Comparison of ENCODE assay signal across 17 cellular contexts in the genomic region with DNA sequence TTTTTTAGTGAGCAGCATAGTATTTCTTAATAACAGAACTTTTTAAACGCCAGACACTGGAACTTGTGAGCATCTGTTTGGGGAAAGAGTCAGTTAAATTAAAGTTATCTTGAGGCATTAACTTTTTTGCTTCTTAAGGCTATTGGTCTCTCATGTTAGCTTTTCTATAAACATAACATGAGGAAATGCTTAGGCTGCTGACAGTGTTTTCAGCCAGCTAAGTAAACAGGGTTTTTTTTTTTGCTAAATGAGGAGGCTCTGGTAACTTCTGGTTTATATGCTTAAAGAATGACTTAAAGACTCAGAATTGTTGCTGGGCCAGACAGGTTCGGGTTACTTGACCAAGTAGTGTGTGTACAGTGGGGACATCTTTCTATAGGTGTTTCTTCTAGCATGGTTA.
DNase-seq lines count a peak whose midpoint lies in the region; TF ChIP-seq lines count a peak whose summit lies in the region.
"Had no signal": no experiment of that assay in that cellular context is flagged by ENCODE, and none has a peak within 500 bp of the region (broad histone marks: within the 10 kb centered on the region; RNA-seq: fewer than 3 reads in every experiment).

No MANE protein-coding gene starts in this region.

- H3K14ac ChIP-seq in mesenchymal stem cell (ENCODE audit: low read length in 2 of 2), result no peak overlapping the region

- H3K4me2 ChIP-seq in mesenchymal stem cell (ENCODE audit: low read length, poor library complexity, severe bottlenecking), result no peak overlapping the region
- H3K4me2 ChIP-seq: GM23338, KMS-11 had no signal

- H3K9ac ChIP-seq in mesenchymal stem cell (ENCODE audit: low read length), result no peak overlapping the region
- H3K9ac ChIP-seq: BLaER1 treated with 17β-estradiol and CSF1 and Interleukin-3, amounts not matched to agents 10 nM and 100 nM; KMS-11 had no signal

- peaks cover 13% of the 10 kb centered on the region for H3K9me3 Mint-ChIP-seq in HFFc6

- POLR2A ChIA-PET in AG04450 (lab: Yijun Ruan, JAX), result no interaction called here

- no peak overlapping the region for H2BK15ac ChIP-seq in mesenchymal stem cell (ENCODE audit: low read depth, poor library complexity, severe bottlenecking)

- CTCF ChIA-PET in AG04450 (lab: Charles Lee), result interaction anchor here (0.9 kb wide), 1 partner anchor 17 kb away, joined by 3 read pairs; no protein-coding TSS in a partner anchor

- peak overlapping the region; percentile 3; the same call in 1 of the 2 replicates for H3K27ac Mint-ChIP-seq in HFFc6
- H3K27ac Mint-ChIP-seq: CD4-positive, alpha-beta T cell; GM23338 had no signal

- H3K4me3 ChIP-seq in AG04450 (ENCODE audit: low read depth, low read length), result no peak overlapping the region
- H3K4me3 ChIP-seq in choroid plexus epithelial cell (ENCODE audit: low read depth, low read length), result no peak overlapping the region
- no peak overlapping the region for H3K4me3 ChIP-seq in mesenchymal stem cell (ENCODE audit: insufficient read depth in 1 of 2, low read depth in 1 of 2, low read length in 2 of 2)
- H3K4me3 ChIP-seq: GM23338, HAP-1 had no signal

- H2BK12ac ChIP-seq in mesenchymal stem cell (ENCODE audit: low read length in 2 of 2), result no peak overlapping the region

- no peak overlapping the region for H3K23ac ChIP-seq in mesenchymal stem cell (ENCODE audit: low read length in 2 of 2)

- H3K27ac ChIP-seq in AG04450 (ENCODE audit: low read depth, low read length), result no peak overlapping the region
- no peak overlapping the region for H3K27ac ChIP-seq in mesenchymal stem cell (ENCODE audit: low read length, poor library complexity, severe bottlenecking)
- H3K27ac ChIP-seq in caudate nucleus (ENCODE audit: low read depth, low read length), result no peak overlapping the region
- H3K27ac ChIP-seq: BLaER1 treated with 17β-estradiol and CSF1 and Interleukin-3, amounts not matched to agents 10 nM and 100 nM; KMS-11 had no signal

- no peak overlapping the region for H2BK5ac ChIP-seq in mesenchymal stem cell (ENCODE audit: low read depth, low read length, poor library complexity, severe bottlenecking)

- 86% methylated on average over 1 of the region's 2 CpGs for WGBS in mesenchymal stem cell

- H3K4me1 ChIP-seq in mesenchymal stem cell (ENCODE audit: control insufficient read depth, insufficient read depth, low read depth, low read length), result peaks cover 3% of the 10 kb centered on the region
- H3K4me1 ChIP-seq: HAP-1 had no signal

- no peak overlapping the region for H4K91ac ChIP-seq in mesenchymal stem cell (ENCODE audit: low read length)

- no peak overlapping the region for H3K18ac ChIP-seq in mesenchymal stem cell (ENCODE audit: low read depth in 1 of 2, low read length in 2 of 2)

- H3K4me1 Mint-ChIP-seq in HFFc6 (ENCODE audit: low read depth), result peaks cover 46% of the 10 kb centered on the region
- H3K4me1 Mint-ChIP-seq: GM23338 had no signal

- no peak overlapping the region for H2AFZ ChIP-seq in mesenchymal stem cell (ENCODE audit: low read depth, low read length)
- H2AFZ ChIP-seq: GM23338 had no signal

- peaks cover 23% of the 10 kb centered on the region for H3K36me3 Mint-ChIP-seq in HFFc6 (ENCODE audit: low read depth)

- no peak overlapping the region for H4K8ac ChIP-seq in mesenchymal stem cell (ENCODE audit: low read length)

- H3K27me3 ChIP-seq in AG04450 (ENCODE audit: control insufficient read depth, insufficient read depth, low read length) (no peaks in the 10 kb centered on the region), mesenchymal stem cell (ENCODE audit: control insufficient read depth in 1 of 2, insufficient read depth in 1 of 2, low read length in 2 of 2) (no peaks in the 10 kb centered on the region)
- H3K27me3 ChIP-seq: BLaER1 treated with 17β-estradiol and CSF1 and Interleukin-3, amounts not matched to agents 10 nM and 100 nM had no signal

- H3K36me3 ChIP-seq in mesenchymal stem cell (ENCODE audit: control insufficient read depth in 1 of 2, insufficient read depth in 2 of 2, low read depth in 1 of 2, low read length in 2 of 2), result peaks cover 0 to 4% of the 10 kb centered on the region in 2 experiments
- H3K36me3 ChIP-seq: HAP-1 had no signal

- TF ChIP-seq CTCF in AG04450 (IDR thresholded peaks at IDR 0.05; ENCODE audit: low read depth, low read length) (no peak), HFFc6 (IDR thresholded peaks at IDR 0.05) (no peak), choroid plexus epithelial cell (conservative IDR thresholded peaks at IDR 0.05; ENCODE audit: low read depth, low read length) (no peak)

- H3K27me3 Mint-ChIP-seq in HFFc6 (ENCODE audit: insufficient read depth), result peaks cover 2% of the 10 kb centered on the region; the same call in 1 of the 2 replicates
- H3K27me3 Mint-ChIP-seq: CD4-positive, alpha-beta T cell had no signal

- no peak overlapping the region for H2BK120ac ChIP-seq in mesenchymal stem cell (ENCODE audit: low read depth, low read length)

- no peak overlapping the region for H3K4ac ChIP-seq in mesenchymal stem cell (ENCODE audit: low read depth in 1 of 2, low read length in 2 of 2)

- no peak overlapping the region for H2AK5ac ChIP-seq in mesenchymal stem cell (ENCODE audit: low read length, severe bottlenecking)

- no peak overlapping the region for H3K4me3 Mint-ChIP-seq in HFFc6
- H3K4me3 Mint-ChIP-seq: CD4-positive, alpha-beta T cell; GM23338 had no signal

- H3K79me1 ChIP-seq in mesenchymal stem cell (replicated peaks; ENCODE audit: low read length, poor library complexity, severe bottlenecking), result peaks cover 14% of the 10 kb centered on the region

- H3K9me3 ChIP-seq in AG04450 (ENCODE audit: control insufficient read depth, insufficient read depth, low read length) (peaks cover 3% of the 10 kb centered on the region; the same call in 1 of the 2 replicates), mesenchymal stem cell (ENCODE audit: control insufficient read depth, low read length) (peaks cover 16% of the 10 kb centered on the region)

- DNase-seq in AG04450 (ENCODE audit: low read depth, low spot score) (peak; percentile 8), HFFc6 (no peak), choroid plexus epithelial cell (ENCODE audit: low read depth) (peak; percentile 16), mesenchymal stem cell (peak; percentile 69), caudate nucleus (lab: John Stamatoyannopoulos, UW) (no peak), NCI-H2107 (lab: John Stamatoyannopoulos, UW) (no peak), NCI-H2029 (lab: John Stamatoyannopoulos, UW) (no peak), glomerular visceral epithelial cell (ENCODE audit: extremely low spot score) (no peak)
- DNase-seq: AML-193; Calu3; CD4-positive, alpha-beta T cell; DMS79 treated with DMSO at 0.1 percent for 48 hours; GF-D8 had no signal

Comparison
In these comparisons a context has a peak if more than half of its experiments do, and no peak if none do; other contexts are left out.
1. DNase-seq: peak in AG04450 (single experiment), choroid plexus epithelial cell (single experiment) and mesenchymal stem cell (single experiment); none in HFFc6 (single experiment), caudate nucleus (0 of 61), NCI-H2107 (single experiment), NCI-H2029 (single experiment) and glomerular visceral epithelial cell (single experiment).